ENCODE assay signal across 30 cellular contexts in genomic region chr2:73697606-73698005, GRCh38. TPM values are rescaled to one million over a fixed set of nuclear protein-coding genes. Genes with fewer than 3 reads are reported as not detected.
"Had no signal": no experiment of that assay in that cellular context is flagged by ENCODE, and none has a peak within 500 bp of the region (broad histone marks: within the 10 kb centered on the region; RNA-seq: fewer than 3 reads in every experiment).

No MANE protein-coding gene starts in this region.

- H3K9me3 ChIP-seq: heart right ventricle, lower lobe of right lung, mucosa of descending colon, thyroid gland had no signal

- H3K9ac ChIP-seq: parathyroid adenoma had no signal

- ATAC-seq: activated naive CD4-positive, alpha-beta T cell treated with anti-CD3 and anti-CD28 coated beads, Interleukin-2, amount 50 U/mL, for 72 hours; activated T-helper 17 cell treated with anti-CD3 and anti-CD28 coated beads, Interleukin-2, amount 50 U/mL, for 72 hours; heart right ventricle; left lobe of liver; lower lobe of right lung; right cardiac atrium; stimulated activated naive CD8-positive, alpha-beta T cell treated with anti-CD3 and anti-CD28 coated beads, Interleukin-15, Interleukin-2, amounts not matched to agents 100 U/mL and 50 U/mL, for 24 hours had no signal

- H2AFZ ChIP-seq: parathyroid adenoma had no signal

- H3K4me3 ChIP-seq: coronary artery, heart right ventricle, lower lobe of right lung, mucosa of descending colon, thyroid gland had no signal

- H3K27ac ChIP-seq: coronary artery, heart right ventricle, lower lobe of right lung, parathyroid adenoma, thyroid gland, WERI-Rb-1 had no signal

- H3K4me1 ChIP-seq: thyroid gland had no signal

- H3K79me2 ChIP-seq: parathyroid adenoma had no signal

- H3K27me3 ChIP-seq: heart right ventricle, thyroid gland had no signal

- H3K36me3 ChIP-seq: heart right ventricle, lower lobe of right lung, thyroid gland, WERI-Rb-1 had no signal

- DNase-seq: activated CD4-positive, alpha-beta T cell treated with anti-CD3 and anti-CD28 coated beads for 1 hour; activated CD8-positive, alpha-beta memory T cell treated with anti-CD3 and anti-CD28 coated beads, Interleukin-2, amount 50 U/mL, for 4 hours; activated T-cell treated with anti-CD3 and anti-CD28 coated beads, Interleukin-2, amount 50 U/mL, for 24 hours; aorta; central memory CD4-positive, alpha-beta T cell; heart right ventricle; kidney; lower lobe of right lung; mesendoderm; naive B cell; nucleus accumbens; right cardiac atrium; stimulated activated CD4-positive, alpha-beta T cell treated with anti-CD3 and anti-CD28 coated beads, Interleukin-12 subunit alpha, Interleukin-12 subunit beta, amount 100 ng/mL, for 4 hours; stimulated activated CD4-positive, alpha-beta T cell treated with anti-CD3 and anti-CD28 coated beads, Interleukin-4, amount 100 ng/mL, for 4 hours; stimulated activated naive CD8-positive, alpha-beta T cell treated with anti-CD3 and anti-CD28 coated beads, Interleukin-15, Interleukin-2, amounts not matched to agents 100 U/mL and 50 U/mL, for 24 hours; thyroid gland; WERI-Rb-1 had no signal

RNA-seq across cellular contexts. Expression of gene NAT8, which starts 55.4 kb away (rescaled TPM):
- total RNA-seq: activated naive CD4-positive, alpha-beta T cell treated with anti-CD3 and anti-CD28 coated beads, Interleukin-2, amount 50 U/mL, for 72 hours; activated T-helper 17 cell treated with anti-CD3 and anti-CD28 coated beads, Interleukin-2, amount 50 U/mL, for 72 hours; aorta; epithelial cell of proximal tubule; heart right ventricle; lower lobe of right lung; pulmonary artery endothelial cell; right cardiac atrium; subcutaneous adipose tissue; T-helper 2 cell treated with Interferon-gamma antibody and Interleukin-4, amounts not matched to agents 100 ng/mL and 5 ng/mL, for 36 hours; thyroid gland; urinary bladder had no signal
- polyA plus RNA-seq: adipose tissue, aorta, heart right ventricle, neural cell, right cardiac atrium, urinary bladder had no signal
